ENCODE assay signal across 1 cellular context in genomic region chr9:129709471-129710460, GRCh38.
TF ChIP-seq lines count a peak whose summit lies in the region.

No MANE protein-coding gene starts in this region.

TF ChIP-seq in GM12891, 5 proteins besides CTCF, POLR2A, EP300 and RAD21 (continued from another document):
- TF ChIP-seq POU2F2 (IDR thresholded peaks at IDR 0.05; ENCODE audit: low read depth, low read length) = no peak
- no peak for TF ChIP-seq POLR2AphosphoS5 (IDR thresholded peaks at IDR 0.05; ENCODE audit: low read depth, low read length)
